In genomic region chr1:245079021-245079609, GRCh38 we compare ENCODE assay signal across 10 cellular contexts.
DNase-seq lines count a peak whose midpoint lies in the region; ATAC-seq and TF ChIP-seq lines count a peak whose summit lies in the region.
"Had no signal": no experiment of that assay in that cellular context is flagged by ENCODE, and none has a peak within 500 bp of the region (broad histone marks: within the 10 kb centered on the region; RNA-seq: fewer than 3 reads in every experiment).

No MANE protein-coding gene starts in this region.

- no peak for TF ChIP-seq POLR2A in GM18505 (IDR thresholded peaks at IDR 0.05; ENCODE audit: borderline replicate concordance, extremely low read depth, insufficient read depth, insufficient read length)
- no peak for TF ChIP-seq POLR2A in vagina (IDR thresholded peaks at IDR 0.05)

- H3K27me3 ChIP-seq in ascending aorta (no peaks in the 10 kb centered on the region), lower lobe of right lung (ENCODE audit: low read depth) (no peaks in the 10 kb centered on the region), vagina (no peaks in the 10 kb centered on the region)
- H3K27me3 ChIP-seq: SJSA1 had no signal

- H3K36me3 ChIP-seq in ascending aorta = no peaks in the 10 kb centered on the region
- no peaks in the 10 kb centered on the region for H3K36me3 ChIP-seq in lower lobe of right lung
- peaks cover 0 to 4% of the 10 kb centered on the region in 2 donors for H3K36me3 ChIP-seq in vagina
- H3K36me3 ChIP-seq: SJSA1 had no signal

- no peak overlapping the region for H3K27ac ChIP-seq in ascending aorta
- H3K27ac ChIP-seq in lower lobe of right lung = no peak overlapping the region
- no peak overlapping the region for H3K27ac ChIP-seq in vagina
- H3K27ac ChIP-seq: SJSA1 had no signal

- peak; percentile 79 for TF ChIP-seq CTCF in LNCAP (IDR thresholded peaks at IDR 0.05)
- TF ChIP-seq CTCF in ascending aorta (IDR thresholded peaks at IDR 0.05) = peak in 2 of 3 experiments; percentile 18 to 25
- peak; percentile 50 for TF ChIP-seq CTCF in lower lobe of right lung (IDR thresholded peaks at IDR 0.05)
- TF ChIP-seq CTCF in vagina (IDR thresholded peaks at IDR 0.05) = no peak

- H3K4me3 ChIP-seq in ascending aorta = no peak overlapping the region
- H3K4me3 ChIP-seq in lower lobe of right lung = no peak overlapping the region
- H3K4me3 ChIP-seq in vagina = no peak overlapping the region
- H3K4me3 ChIP-seq: SJSA1 had no signal

- H3K4me1 ChIP-seq in ascending aorta = no peaks in the 10 kb centered on the region
- no peaks in the 10 kb centered on the region for H3K4me1 ChIP-seq in lower lobe of right lung
- H3K4me1 ChIP-seq in vagina = no peaks in the 10 kb centered on the region

- no peaks in the 10 kb centered on the region for H3K9me3 ChIP-seq in ascending aorta
- no peaks in the 10 kb centered on the region for H3K9me3 ChIP-seq in lower lobe of right lung
- H3K9me3 ChIP-seq in vagina = no peaks in the 10 kb centered on the region
- H3K9me3 ChIP-seq: SJSA1 had no signal

- ATAC-seq in lower lobe of right lung = no peak
- no peak for ATAC-seq in GM18505 (IDR thresholded peaks at IDR 0.05; ENCODE audit: unreplicated experiment)
- ATAC-seq in GM18870 (IDR thresholded peaks at IDR 0.05; ENCODE audit: unreplicated experiment) = no peak
- ATAC-seq in GM21825 (IDR thresholded peaks at IDR 0.05; ENCODE audit: unreplicated experiment) = no peak

- intact Hi-C loops in ascending aorta (cut with DNase I) (no loop called here), lower lobe of right lung (cut with DNase I) (no loop called here), vagina (cut with DNase I) (no loop called here)

- DNase-seq in DMS53 treated with DMSO at 0.1 percent for 48 hours (lab: John Stamatoyannopoulos, UW; ENCODE audit: unreplicated experiment) (peak; percentile 41), ascending aorta (ENCODE audit: low spot score in 2 of 2) (no peak), lower lobe of right lung (no peak), vagina (ENCODE audit: extremely low spot score in 2 of 2) (no peak)
- DNase-seq: naive B cell had no signal

Comparison
In these comparisons a context has a peak if more than half of its experiments do, and no peak if none do; other contexts are left out.
1. CTCF ChIP-seq: peak in LNCAP (single experiment), ascending aorta (2 of 3) and lower lobe of right lung (single experiment); none in vagina (0 of 3).